15 cellular contexts compared by ENCODE assay signal in genomic region chr20:47411161-47411560, GRCh38. TPM values are rescaled to one million over a fixed set of nuclear protein-coding genes. Genes with fewer than 3 reads are reported as not detected.
DNase-seq lines count a peak whose midpoint lies in the region; ATAC-seq and TF ChIP-seq lines count a peak whose summit lies in the region.
"Had no signal": no experiment of that assay in that cellular context is flagged by ENCODE, and none has a peak within 500 bp of the region (broad histone marks: within the 10 kb centered on the region; RNA-seq: fewer than 3 reads in every experiment).

No MANE protein-coding gene starts in this region.

- H3K4me3 ChIP-seq in upper lobe of right lung: no peak overlapping the region
- H3K4me3 ChIP-seq: ovary had no signal

- peak; percentile 23 for ATAC-seq in upper lobe of right lung
- no peak for ATAC-seq in GM18519 (IDR thresholded peaks at IDR 0.05; ENCODE audit: low FRiP score, unreplicated experiment)
- ATAC-seq in GM19463 (IDR thresholded peaks at IDR 0.05; ENCODE audit: unreplicated experiment): no peak
- ATAC-seq: left colon had no signal

- H3K27me3 ChIP-seq in upper lobe of right lung: no peaks in the 10 kb centered on the region
- H3K27me3 ChIP-seq: ovary had no signal

- DNase-seq in middle frontal gyrus (ENCODE audit: extremely low spot score, low spot score) (peak; percentile 29), upper lobe of right lung (no peak), NCI-H69 (lab: John Stamatoyannopoulos, UW) (no peak)
- DNase-seq: activated CD8-positive, alpha-beta memory T cell treated with anti-CD3 and anti-CD28 coated beads, Interleukin-2, amount 50 U/mL, for 48 hours; effector CD8-positive, alpha-beta T cell; left colon; NCI-H1417; NCI-H526; ovary; stimulated activated CD4-positive, alpha-beta T cell treated with anti-CD3 and anti-CD28 coated beads, Interleukin-2, amount 100 ng/mL, for 48 hours; stimulated activated naive CD4-positive, alpha-beta T cell treated with Interleukin-2 at 50 U/mL for 16 hours had no signal

- H3K27ac ChIP-seq in upper lobe of right lung: peak overlapping the region; percentile 66
- H3K27ac ChIP-seq: ovary had no signal

- peak overlapping the region; percentile 76 to 99 (median 97) for H3K27ac Mint-ChIP-seq in IgD-negative memory B cell
- H3K27ac Mint-ChIP-seq in dendritic cell treated with granulocyte-macrophage colony-stimulating factor and Interleukin-4, amounts not matched to agents 40 ng/mL and 50 ng/mL, for 4 days: peak overlapping the region; percentile 6

- peaks cover 24% of the 10 kb centered on the region for H3K4me1 ChIP-seq in upper lobe of right lung

- no peaks in the 10 kb centered on the region for H3K27me3 Mint-ChIP-seq in IgD-negative memory B cell
- H3K27me3 Mint-ChIP-seq in dendritic cell treated with granulocyte-macrophage colony-stimulating factor and Interleukin-4, amounts not matched to agents 40 ng/mL and 50 ng/mL, for 4 days: no peaks in the 10 kb centered on the region

- intact Hi-C loops in dendritic cell treated with granulocyte-macrophage colony-stimulating factor and Interleukin-4, amounts not matched to agents 40 ng/mL and 50 ng/mL, for 4 days (cut with micrococcal nuclease): no loop called here
- intact Hi-C loops in upper lobe of right lung (cut with DNase I): no loop called here

- TF ChIP-seq CTCF in upper lobe of right lung (IDR thresholded peaks at IDR 0.05): no peak

- no peaks in the 10 kb centered on the region for H3K9me3 Mint-ChIP-seq in IgD-negative memory B cell
- H3K9me3 Mint-ChIP-seq in dendritic cell treated with granulocyte-macrophage colony-stimulating factor and Interleukin-4, amounts not matched to agents 40 ng/mL and 50 ng/mL, for 4 days: no peaks in the 10 kb centered on the region

- peaks cover 39 to 53% (median 48%) of the 10 kb centered on the region in 3 donors for H3K4me1 Mint-ChIP-seq in IgD-negative memory B cell
- peaks cover 38% of the 10 kb centered on the region for H3K4me1 Mint-ChIP-seq in dendritic cell treated with granulocyte-macrophage colony-stimulating factor and Interleukin-4, amounts not matched to agents 40 ng/mL and 50 ng/mL, for 4 days (ENCODE audit: low read depth)

- no peaks in the 10 kb centered on the region for H3K36me3 ChIP-seq in upper lobe of right lung
- H3K36me3 ChIP-seq: ovary had no signal

- H3K9me3 ChIP-seq in upper lobe of right lung: no peaks in the 10 kb centered on the region
- H3K9me3 ChIP-seq: ovary had no signal

- H3K36me3 Mint-ChIP-seq in IgD-negative memory B cell: peaks cover 4% of the 10 kb centered on the region
- H3K36me3 Mint-ChIP-seq in dendritic cell treated with granulocyte-macrophage colony-stimulating factor and Interleukin-4, amounts not matched to agents 40 ng/mL and 50 ng/mL, for 4 days (ENCODE audit: low read depth): no peaks in the 10 kb centered on the region

- peak overlapping the region; percentile 34 to 97 (median 90) for H3K4me3 Mint-ChIP-seq in IgD-negative memory B cell
- H3K4me3 Mint-ChIP-seq in dendritic cell treated with granulocyte-macrophage colony-stimulating factor and Interleukin-4, amounts not matched to agents 40 ng/mL and 50 ng/mL, for 4 days: no peak overlapping the region

RNA-seq across cellular contexts. Expression of gene ZMYND8, which starts 54.7 kb away (rescaled TPM):
- polyA plus RNA-seq in IgD-negative memory B cell: 16.7 TPM
- 45.7 TPM for total RNA-seq in upper lobe of right lung
